Comparison of ENCODE assay signal across 29 cellular contexts in genomic region chr18:7697306-7697705, GRCh38.
"Had no signal": no experiment of that assay in that cellular context is flagged by ENCODE, and none has a peak within 500 bp of the region (broad histone marks: within the 10 kb centered on the region; RNA-seq: fewer than 3 reads in every experiment).

No MANE protein-coding gene starts in this region.

- DNase-seq: activated CD4-positive, alpha-beta memory T cell treated with anti-CD3 and anti-CD28 coated beads, Interleukin-2, amount 10 ng/mL, durations not matched to agents 7 days and 5 days; activated CD4-positive, alpha-beta T cell treated with anti-CD3 and anti-CD28 coated beads for 1 hour; activated CD4-positive, alpha-beta T cell treated with anti-CD3 and anti-CD28 coated beads for 36 hours; activated CD4-positive, alpha-beta T cell treated with anti-CD3 and anti-CD28 coated beads for 48 hours; activated CD4-positive, alpha-beta T cell treated with anti-CD3 and anti-CD28 coated beads, Interleukin-2, amount 10 ng/mL, durations not matched to agents 7 days and 5 days; activated CD4-positive, alpha-beta T cell treated with anti-CD3 and anti-CD28 coated beads, Interleukin-2, amount 50 U/mL, for 48 hours; activated CD4-positive, CD25-positive, alpha-beta regulatory T cell; activated CD8-positive, alpha-beta memory T cell treated with anti-CD3 and anti-CD28 coated beads for 24 hours; activated CD8-positive, alpha-beta memory T cell treated with anti-CD3 and anti-CD28 coated beads, Interleukin-2, amount 10 ng/mL, durations not matched to agents 7 days and 5 days; activated CD8-positive, alpha-beta memory T cell treated with anti-CD3 and anti-CD28 coated beads, Interleukin-2, amount 50 U/mL, for 48 hours; activated CD8-positive, alpha-beta T cell treated with anti-CD3 and anti-CD28 coated beads, Interleukin-2, amount 10 ng/mL, durations not matched to agents 7 days and 5 days; activated effector memory CD4-positive, alpha-beta T cell treated with Interleukin-2 at 50 U/mL for 16 hours; activated gamma-delta T cell; activated naive CD4-positive, alpha-beta T cell treated with anti-CD3 and anti-CD28 coated beads, Interleukin-2, amount 10 ng/mL, durations not matched to agents 7 days and 5 days; activated naive CD4-positive, alpha-beta T cell treated with Interleukin-2 at 50 U/mL for 16 hours; activated naive CD8-positive, alpha-beta T cell treated with anti-CD3 and anti-CD28 coated beads, Interleukin-2, amount 10 ng/mL, durations not matched to agents 7 days and 5 days; activated naive CD8-positive, alpha-beta T cell treated with anti-CD3 and anti-CD28 coated beads, Interleukin-2, amount 50 U/mL, for 24 hours; activated T-cell treated with anti-CD3 and anti-CD28 coated beads, Interleukin-2, amount 50 U/mL, for 24 hours; activated T-cell treated with anti-CD3 and anti-CD28 coated beads, Interleukin-2, amount 50 U/mL, for 48 hours; amygdala; anterior cingulate cortex; caudate nucleus; cerebellar nuclear complex; T-helper 1 cell; T-helper 2 cell; T-helper 9 cell; WERI-Rb-1 had no signal

- ATAC-seq: activated CD4-positive, alpha-beta T cell treated with anti-CD3 and anti-CD28 coated beads for 36 hours; activated CD4-positive, CD25-positive, alpha-beta regulatory T cell treated with anti-CD3 and anti-CD28 coated beads, Interleukin-2, amount 50 U/mL, for 24 hours; activated CD8-positive, alpha-beta memory T cell treated with anti-CD3 and anti-CD28 coated beads, Interleukin-2, amount 10 ng/mL, durations not matched to agents 7 days and 5 days; activated CD8-positive, alpha-beta T cell treated with anti-CD3 and anti-CD28 coated beads, Interleukin-2, amount 10 ng/mL, durations not matched to agents 7 days and 5 days; activated naive CD8-positive, alpha-beta T cell treated with anti-CD3 and anti-CD28 coated beads, Interleukin-2, amount 50 U/mL, for 24 hours; WTC11 had no signal
